Comparison of ENCODE assay signal across 9 cellular contexts in the genomic region with DNA sequence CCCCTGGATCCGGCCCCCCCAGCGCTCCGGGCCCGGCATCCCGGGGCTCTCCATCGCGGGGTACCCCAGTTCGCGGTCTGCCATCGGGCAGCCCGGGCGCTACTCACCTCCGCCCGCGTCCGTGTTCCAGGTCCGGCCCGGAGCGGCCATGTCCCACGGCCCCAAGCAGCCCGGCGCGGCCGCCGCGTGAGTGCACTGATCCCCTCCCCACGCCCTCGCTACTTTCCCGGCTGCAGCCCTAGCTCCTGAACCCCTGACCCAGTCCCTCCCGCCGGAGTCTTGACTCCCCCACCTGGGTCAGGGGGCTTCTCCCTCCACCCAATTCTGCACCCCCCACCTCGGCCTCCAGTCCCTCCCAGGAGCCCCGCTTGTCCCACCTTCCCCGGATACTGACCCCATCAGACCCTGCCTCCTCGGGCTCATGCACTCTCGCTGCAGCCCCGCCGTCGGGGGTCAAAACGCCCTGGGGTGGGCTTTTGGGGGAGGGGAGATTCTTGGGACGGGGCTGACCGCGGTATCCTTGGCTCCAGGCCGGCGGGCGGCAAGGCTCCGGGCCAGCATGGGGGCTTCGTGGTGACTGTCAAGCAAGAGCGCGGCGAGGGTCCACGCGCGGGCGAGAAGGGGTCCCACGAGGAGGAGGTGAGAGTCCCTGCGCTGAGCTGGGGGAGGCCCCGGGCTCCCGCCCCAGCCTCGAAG. TPM values are rescaled to one million over a fixed set of nuclear protein-coding genes. Genes with fewer than 3 reads are reported as not detected.
A peak's percentile ranks its signal among the peaks of the same experiment; 100 is the strongest.
DNase-seq lines count a peak whose midpoint lies in the region; ATAC-seq and TF ChIP-seq lines count a peak whose summit lies in the region.
"Had no signal": no experiment of that assay in that cellular context is flagged by ENCODE, and none has a peak within 500 bp of the region (broad histone marks: within the 10 kb centered on the region; RNA-seq: fewer than 3 reads in every experiment).

No MANE protein-coding gene starts in this region.

- H3K4me3 Mint-ChIP-seq in osteocyte (ENCODE audit: unreplicated experiment): peak overlapping the region; percentile 78

- TF ChIP-seq CTCF in DND-41 (IDR thresholded peaks at IDR 0.05; ENCODE audit: borderline replicate concordance, extremely low read depth, low read length, poor library complexity, severe bottlenecking) (no peak), esophagus muscularis mucosa (IDR thresholded peaks at IDR 0.05) (no peak), osteocyte (IDR thresholded peaks at IDR 0.05) (no peak)

- peak overlapping the region; percentile 75 for H3K9ac ChIP-seq in DND-41 (ENCODE audit: low read depth, low read length)

- no peak for TF ChIP-seq EP300 in esophagus muscularis mucosa (IDR thresholded peaks at IDR 0.05)

- peaks cover 9% of the 10 kb centered on the region for H3K36me3 Mint-ChIP-seq in osteocyte (ENCODE audit: unreplicated experiment)

- no peaks in the 10 kb centered on the region for H3K27me3 Mint-ChIP-seq in osteocyte (ENCODE audit: unreplicated experiment)

- no peaks in the 10 kb centered on the region for H3K27me3 ChIP-seq in DND-41 (ENCODE audit: insufficient read depth, low read length, poor library complexity)
- no peaks in the 10 kb centered on the region for H3K27me3 ChIP-seq in HAP-1 (ENCODE audit: low read depth)
- H3K27me3 ChIP-seq in SJCRH30: no peaks in the 10 kb centered on the region
- no peaks in the 10 kb centered on the region for H3K27me3 ChIP-seq in esophagus muscularis mucosa

- H3K9me3 Mint-ChIP-seq in osteocyte (ENCODE audit: unreplicated experiment): no peaks in the 10 kb centered on the region

- intact Hi-C loops in esophagus muscularis mucosa (cut with DNase I): no loop called here

- in situ Hi-C loops in HAP-1 (cut with MboI; ENCODE audit: low sequenced_read_pairs): no loop called here
- in situ Hi-C loops in G401 (cut with HindIII; ENCODE audit: low sequenced_read_pairs): no loop called here

- H3K4me3 ChIP-seq in DND-41 (ENCODE audit: low read depth in 1 of 2, low read length in 2 of 2) (peak overlapping the region; percentile 76 to 93), HAP-1 (peak overlapping the region; percentile 91), SJCRH30 (peak overlapping the region; percentile 100), esophagus muscularis mucosa (peak overlapping the region; percentile 82 to 98 (median 94))

- H3K4me1 ChIP-seq in DND-41 (ENCODE audit: insufficient read depth, low read length): peaks cover 16% of the 10 kb centered on the region
- peaks cover 4% of the 10 kb centered on the region for H3K4me1 ChIP-seq in HAP-1
- H3K4me1 ChIP-seq in SJCRH30: peaks cover 23% of the 10 kb centered on the region
- peaks cover 21 to 60% (median 50%) of the 10 kb centered on the region in 4 donors for H3K4me1 ChIP-seq in esophagus muscularis mucosa

- no peak for TF ChIP-seq POLR2A in esophagus muscularis mucosa (IDR thresholded peaks at IDR 0.05; ENCODE audit: low read depth)

- DNase-seq in DND-41 (no peak), HAP-1 (ENCODE audit: low spot score in 2 of 2) (peak in 1 of 2 experiments; percentile 49), SJCRH30 (peak; percentile 25 to 26), esophagus muscularis mucosa (ENCODE audit: extremely low spot score) (no peak), osteocyte (ENCODE audit: extremely low spot score, unreplicated experiment) (no peak), NCI-H1105 (lab: John Stamatoyannopoulos, UW) (no peak), superior temporal gyrus (ENCODE audit: extremely low spot score) (no peak), G401 (ENCODE audit: low spot score) (no peak)

- H2AFZ ChIP-seq in DND-41 (ENCODE audit: low read depth, low read length): peak overlapping the region; percentile 68

- H3K79me2 ChIP-seq in DND-41 (ENCODE audit: insufficient read depth, low read length): peaks cover 9% of the 10 kb centered on the region

- H3K27ac ChIP-seq in DND-41 (ENCODE audit: low read length) (peak overlapping the region; percentile 79), SJCRH30 (peak overlapping the region; percentile 78), esophagus muscularis mucosa (replicated peaks in 1 of 4) (peak overlapping the region; percentile 87 to 96 (median 88))

- H3K4me2 ChIP-seq in DND-41 (ENCODE audit: insufficient read depth, low read length): peak overlapping the region; percentile 74

- WGBS in esophagus muscularis mucosa: 2% methylated on average over 19 of the region's 60 CpGs

- H3K27ac Mint-ChIP-seq in osteocyte (ENCODE audit: unreplicated experiment): peak overlapping the region; percentile 27

- peaks cover 15% of the 10 kb centered on the region for H3K4me1 Mint-ChIP-seq in osteocyte (ENCODE audit: unreplicated experiment)

- peak; percentile 0; the same call in 2 of the 3 replicates for ATAC-seq in DND-41 (ENCODE audit: insufficient read depth, low read depth)

- H3K36me3 ChIP-seq in DND-41 (ENCODE audit: insufficient read depth, low read length) (peaks cover 27% of the 10 kb centered on the region), HAP-1 (replicated peaks) (peaks cover 22% of the 10 kb centered on the region), SJCRH30 (peaks cover 23% of the 10 kb centered on the region), esophagus muscularis mucosa (peaks cover 5 to 14% (median 12%) of the 10 kb centered on the region in 4 donors)

- H3K9me3 ChIP-seq in DND-41 (ENCODE audit: insufficient read depth, low read length, severe bottlenecking) (no peaks in the 10 kb centered on the region), HAP-1 (no peaks in the 10 kb centered on the region), SJCRH30 (replicated peaks) (no peaks in the 10 kb centered on the region), esophagus muscularis mucosa (no peaks in the 10 kb centered on the region)

- 0 out of 2 replicates have a peak, but pooled peaks cover 5% of the 10 kb centered on the region for H4K20me1 ChIP-seq in DND-41 (ENCODE audit: insufficient read depth, low read length)

RNA-seq across cellular contexts. Expression of a gene that starts 0.6 kb away (rescaled TPM):
- 45.0 and 48.0 TPM in 2 replicates for total RNA-seq in SJCRH30 (2014; rRNA removed; shearing (Covaris generic))
- total RNA-seq in esophagus muscularis mucosa: 100 to 1,000 TPM; 136 to 202 (median 161) TPM
- 74.1 and 81.4 TPM in 2 replicates for total RNA-seq in osteocyte
- total RNA-seq in G401 (2014; rRNA removed; shearing (Covaris generic)): 131 and 174 TPM in 2 replicates

RNA-seq across cellular contexts. Expression of a gene that starts 12.0 kb away (rescaled TPM):
- total RNA-seq in SJCRH30 (2014; rRNA removed; shearing (Covaris generic)): 0.03 and 0.06 TPM in 2 replicates
- total RNA-seq in esophagus muscularis mucosa: 10 to 100 TPM in 1 of 4 donors, 1 to 10 TPM in 3; 4.1 to 17.5 (median 4.9) TPM
- 0.67 and 1.2 TPM in 2 replicates for total RNA-seq in osteocyte
- total RNA-seq in G401 (2014; rRNA removed; shearing (Covaris generic)): not detected in 2 replicates

RNA-seq across cellular contexts. Expression of a gene that starts 15.9 kb away (rescaled TPM):
- total RNA-seq in SJCRH30 (2014; rRNA removed; shearing (Covaris generic)): 54.6 and 57.1 TPM in 2 replicates
- 10 to 100 TPM; 28.2 to 87.0 (median 62.4) TPM for total RNA-seq in esophagus muscularis mucosa
- 85.5 and 91.7 TPM in 2 replicates for total RNA-seq in osteocyte
- total RNA-seq in G401 (2014; rRNA removed; shearing (Covaris generic)): 128 and 151 TPM in 2 replicates

RNA-seq across cellular contexts. Expression of a gene that starts 33.4 kb away (rescaled TPM):
- total RNA-seq in SJCRH30 (2014; rRNA removed; shearing (Covaris generic)): 0.06 and 0.13 TPM in 2 replicates
- total RNA-seq in esophagus muscularis mucosa: 10 to 100 TPM in 1 of 4 donors, 1 to 10 TPM in 3; 4.8 to 17.2 (median 7.7) TPM
- total RNA-seq in osteocyte: 0.30 TPM in 1 of 2 replicates, not detected in the other
- total RNA-seq in G401 (2014; rRNA removed; shearing (Covaris generic)): 7.7 and 9.7 TPM in 2 replicates

RNA-seq across cellular contexts. Expression of a gene that starts 34.3 kb away (rescaled TPM):
- not detected in 2 replicates for total RNA-seq in SJCRH30 (2014; rRNA removed; shearing (Covaris generic))
- total RNA-seq in esophagus muscularis mucosa: not detected
- 0.73 and 0.97 TPM in 2 replicates for total RNA-seq in osteocyte
- not detected in 2 replicates for total RNA-seq in G401 (2014; rRNA removed; shearing (Covaris generic))
- total RNA-seq: RPMI7951 had no signal

Comparison
In these comparisons a context has a peak if more than half of its experiments do, and no peak if none do; other contexts are left out.
1. DNase-seq: peak in SJCRH30 (2 of 2); none in DND-41 (single experiment), esophagus muscularis mucosa (single experiment), osteocyte (single experiment), NCI-H1105 (single experiment), superior temporal gyrus (single experiment) and G401 (single experiment).
2. Peak in every context shown above with its lines, with median percentiles within 50 percentile points of each other: H3K27ac ChIP-seq and H3K4me3 ChIP-seq.